9 cellular contexts compared by ENCODE assay signal in the genomic region with DNA sequence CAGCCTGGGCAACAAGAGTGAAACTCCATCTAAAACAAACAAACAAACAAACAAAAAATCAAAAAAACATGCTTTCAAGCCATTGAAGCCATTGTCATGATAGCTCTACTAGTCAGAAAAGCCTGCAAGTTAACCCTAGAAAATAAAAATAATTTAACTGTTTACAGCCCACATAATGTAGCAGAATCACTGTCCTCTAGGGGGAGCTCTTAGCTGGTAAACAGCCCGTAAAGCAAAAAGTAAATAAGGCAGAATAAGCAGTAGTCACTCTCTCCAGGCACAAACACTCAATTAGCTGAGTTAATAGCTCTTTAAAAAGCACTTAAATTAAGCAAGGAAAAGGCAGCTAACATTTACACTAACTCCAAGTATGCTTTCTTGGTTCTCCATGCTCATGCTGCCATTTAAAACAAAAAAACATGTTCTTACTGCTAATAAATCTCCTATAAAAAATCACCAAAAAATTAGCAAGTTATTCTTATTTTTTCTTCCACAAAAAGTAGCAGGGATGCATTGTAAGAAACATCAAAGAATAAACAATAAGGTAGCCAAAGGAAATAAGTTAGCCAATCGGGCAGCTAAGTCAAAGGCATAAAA. TPM values are rescaled to one million over a fixed set of nuclear protein-coding genes. Genes with fewer than 3 reads are reported as not detected.
DNase-seq lines count a peak whose midpoint lies in the region; ATAC-seq and TF ChIP-seq lines count a peak whose summit lies in the region.
"Had no signal": no experiment of that assay in that cellular context is flagged by ENCODE, and none has a peak within 500 bp of the region (broad histone marks: within the 10 kb centered on the region; RNA-seq: fewer than 3 reads in every experiment).

No MANE protein-coding gene starts in this region.

- H3K27me3 Mint-ChIP-seq in HFFc6 (ENCODE audit: insufficient read depth) = no peaks in the 10 kb centered on the region; the same call in 1 of the 2 replicates

- H3K9ac ChIP-seq in PC-3 (ENCODE audit: low read length) = no peak overlapping the region

- TF ChIP-seq POLR2A in vagina (IDR thresholded peaks at IDR 0.05) = no peak

- CTCF ChIA-PET in PC-3 (lab: Charles Lee) = interaction anchor here (0.8 kb wide), 2 partner anchors 9 to 196 kb away, joined by 3 read pairs; no protein-coding TSS in a partner anchor

- no peaks in the 10 kb centered on the region for H3K9me2 ChIP-seq in PC-3 (replicated peaks; ENCODE audit: low read length)

- DNase-seq in COLO668 (lab: John Stamatoyannopoulos, UW; ENCODE audit: unreplicated experiment) (peak; percentile 5), HFFc6 (peak; percentile 17), PC-3 (peak; percentile 75), fibroblast of the aortic adventitia (ENCODE audit: low read depth) (peak; percentile 13), vagina (ENCODE audit: extremely low spot score in 2 of 2) (no peak), AG08396 (ENCODE audit: low spot score) (no peak)
- DNase-seq in stimulated activated naive CD8-positive, alpha-beta T cell treated with anti-CD3 and anti-CD28 coated beads, Interleukin-15, Interleukin-2, amounts not matched to agents 100 U/mL and 50 U/mL, for 24 hours = no peak

- no peaks in the 10 kb centered on the region for H3K4me1 Mint-ChIP-seq in HFFc6 (ENCODE audit: low read depth)

- H3K27ac ChIP-seq in PC-3 (ENCODE audit: low read length) = no peak overlapping the region
- no peak overlapping the region for H3K27ac ChIP-seq in vagina

- H3K27ac Mint-ChIP-seq in HFFc6 = no peak overlapping the region

- H3K4me1 ChIP-seq in PC-3 (ENCODE audit: insufficient read depth, low read length) (no peaks in the 10 kb centered on the region), vagina (no peaks in the 10 kb centered on the region)

- no peaks in the 10 kb centered on the region for H3F3A ChIP-seq in PC-3 (ENCODE audit: low read length, unreplicated experiment)

- intact Hi-C loops in PC-3 (cut with micrococcal nuclease) = no loop called here
- intact Hi-C loops in vagina (cut with DNase I) = no loop called here

- no peaks in the 10 kb centered on the region for H3K36me3 Mint-ChIP-seq in HFFc6 (ENCODE audit: low read depth)

- POLR2A ChIA-PET in PC-3 (lab: Charles Lee; ENCODE audit: unreplicated experiment) = no interaction called here

- peaks cover 3% of the 10 kb centered on the region; the same call in 1 of the 2 replicates for H3K9me3 Mint-ChIP-seq in HFFc6

- H3K79me2 ChIP-seq in PC-3 (ENCODE audit: low read length) = no peaks in the 10 kb centered on the region

- peaks cover 46% of the 10 kb centered on the region for H3K27me3 ChIP-seq in PC-3 (ENCODE audit: low read length)
- no peaks in the 10 kb centered on the region for H3K27me3 ChIP-seq in vagina

- H4K20me1 ChIP-seq in PC-3 (ENCODE audit: low read length) = no peaks in the 10 kb centered on the region

- no peak overlapping the region for H2AFZ ChIP-seq in PC-3 (ENCODE audit: low read length)

- no peak overlapping the region for H3K4me3 Mint-ChIP-seq in HFFc6

- H3K36me3 ChIP-seq in PC-3 (ENCODE audit: low read depth, low read length) (no peaks in the 10 kb centered on the region), vagina (no peaks in the 10 kb centered on the region)

- BruUV-seq in PC-3 (replicated peaks; lab: Mats Ljungman, UMichigan) = no TSS peak

- peak; percentile 81 for TF ChIP-seq CTCF in HFFc6 (IDR thresholded peaks at IDR 0.05)
- TF ChIP-seq CTCF in PC-3 (conservative IDR thresholded peaks at IDR 0.05; ENCODE audit: low read depth, low read length) = peak; percentile 93
- peak; percentile 26 for TF ChIP-seq CTCF in fibroblast of the aortic adventitia (IDR thresholded peaks at IDR 0.05; ENCODE audit: insufficient read depth, low read length)
- TF ChIP-seq CTCF in vagina (IDR thresholded peaks at IDR 0.05) = no peak

- no peak for ATAC-seq in PC-3
- no peak for ATAC-seq in GM21576 (IDR thresholded peaks at IDR 0.05; ENCODE audit: unreplicated experiment)
- no peak for ATAC-seq in stimulated activated naive CD8-positive, alpha-beta T cell treated with anti-CD3 and anti-CD28 coated beads, Interleukin-15, Interleukin-2, amounts not matched to agents 100 U/mL and 50 U/mL, for 24 hours

- H3K4me3 ChIP-seq in PC-3 (ENCODE audit: low read length) (no peak overlapping the region), fibroblast of the aortic adventitia (ENCODE audit: low read depth, low read length) (no peak overlapping the region), vagina (no peak overlapping the region)
- H3K4me3 ChIP-seq: lung had no signal

- H3K4me2 ChIP-seq in PC-3 (ENCODE audit: low read length) = no peak overlapping the region

- H3K9me3 ChIP-seq in PC-3 (ENCODE audit: low read length) (no peaks in the 10 kb centered on the region), vagina (no peaks in the 10 kb centered on the region)

RNA-seq across cellular contexts. Expression of a gene that starts 11.3 kb away (rescaled TPM):
- not detected for total RNA-seq in HFFc6 (2021; fragmentation: NEBNext Ultra II Directional; extraction: Animal tissue kit (Norgen Biotek cat#: 25700))
- not detected in 2 replicates for total RNA-seq in PC-3 (2014; rRNA removed)
- total RNA-seq in fibroblast of the aortic adventitia (ENCODE audit: low replicate concordance) = not detected in 2 replicates
- total RNA-seq in vagina = 2.9 TPM

RNA-seq across cellular contexts. Expression of a gene that starts 43.8 kb away (rescaled TPM):
- not detected for total RNA-seq in HFFc6 (2021; fragmentation: NEBNext Ultra II Directional; extraction: Animal tissue kit (Norgen Biotek cat#: 25700))
- total RNA-seq in PC-3 (2014; rRNA removed) (not detected in 2 replicates), fibroblast of the aortic adventitia (ENCODE audit: low replicate concordance) (not detected in 2 replicates), vagina (2.2 TPM)

RNA-seq across cellular contexts. Expression of a gene that starts 50.1 kb away (rescaled TPM):
- not detected for total RNA-seq in HFFc6 (2021; fragmentation: NEBNext Ultra II Directional; extraction: Animal tissue kit (Norgen Biotek cat#: 25700))
- not detected in 2 replicates for total RNA-seq in PC-3 (2014; rRNA removed)
- not detected in 2 replicates for total RNA-seq in fibroblast of the aortic adventitia (ENCODE audit: low replicate concordance)
- not detected for total RNA-seq in vagina
- total RNA-seq: lung had no signal

Comparison
In these comparisons a context has a peak if more than half of its experiments do, and no peak if none do; other contexts are left out.
1. DNase-seq: peak in COLO668 (single experiment), HFFc6 (single experiment), PC-3 (single experiment) and fibroblast of the aortic adventitia (single experiment); none in stimulated activated naive CD8-positive, alpha-beta T cell treated with anti-CD3 and anti-CD28 coated beads, Interleukin-15, Interleukin-2, amounts not matched to agents 100 U/mL and 50 U/mL, for 24 hours (single experiment), vagina (0 of 2) and AG08396 (single experiment).
2. CTCF ChIP-seq: peak in HFFc6 (single experiment), PC-3 (single experiment) and fibroblast of the aortic adventitia (single experiment); none in vagina (0 of 3).